ENCODE assay signal across 1 cellular context in the genomic region with DNA sequence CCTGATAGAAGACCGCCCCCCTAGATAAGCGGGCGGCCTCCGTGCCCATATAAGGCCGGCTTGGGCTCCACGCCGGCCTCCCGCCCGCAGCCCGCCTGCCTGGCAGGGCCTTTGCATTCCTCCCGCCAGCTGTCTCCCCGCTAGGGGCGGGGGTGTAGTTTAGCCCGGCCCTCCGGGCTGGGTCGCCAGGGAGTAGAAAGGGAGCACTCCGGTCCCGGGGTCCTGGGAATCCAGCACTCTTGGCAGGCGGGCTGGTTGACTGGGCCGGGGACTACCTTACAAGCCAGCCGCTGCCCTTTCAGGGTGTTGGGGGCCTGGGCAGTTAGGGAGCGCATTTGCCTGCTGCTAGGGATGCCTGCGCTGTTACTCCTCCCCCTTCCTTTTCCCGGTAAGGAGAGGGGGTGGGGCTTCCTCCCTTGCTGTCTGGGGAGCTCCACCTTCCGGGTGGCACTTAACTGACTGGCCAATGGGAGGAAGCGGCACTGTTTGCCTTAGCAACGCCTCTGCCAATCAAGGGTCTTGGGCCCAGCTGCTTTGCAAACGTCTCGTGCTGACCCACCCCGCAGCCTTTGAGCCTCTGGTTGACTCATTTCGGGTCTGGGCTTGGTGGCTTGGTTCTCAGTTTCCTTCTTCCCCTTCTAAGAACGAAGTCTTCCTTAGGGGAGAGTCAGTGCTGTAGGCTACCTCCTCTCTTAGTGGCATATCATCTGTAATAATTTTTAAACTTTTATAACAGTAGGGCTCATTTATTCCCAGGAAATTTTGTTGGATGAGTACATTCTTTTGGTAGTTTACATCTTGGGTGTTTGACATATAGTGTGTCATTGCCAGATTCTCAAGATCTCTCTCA.
TF ChIP-seq lines count a peak whose summit lies in the region.

No MANE protein-coding gene starts in this region.

TF ChIP-seq in endothelial cell of umbilical vein, 7 proteins besides CTCF, POLR2A, EP300 and RAD21 (continued from another document):
- TF ChIP-seq, protein P1, sequence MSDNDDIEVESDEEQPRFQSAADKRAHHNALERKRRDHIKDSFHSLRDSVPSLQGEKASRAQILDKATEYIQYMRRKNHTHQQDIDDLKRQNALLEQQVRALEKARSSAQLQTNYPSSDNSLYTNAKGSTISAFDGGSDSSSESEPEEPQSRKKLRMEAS (IDR thresholded peaks at IDR 0.05; ENCODE audit: insufficient read depth, insufficient read length) = no peak
- no peak for TF ChIP-seq EZH2 (IDR thresholded peaks at IDR 0.05; ENCODE audit: borderline replicate concordance, low read depth, low read length, severe bottlenecking)
- peak; percentile 60 for TF ChIP-seq FOS (IDR thresholded peaks at IDR 0.05; ENCODE audit: borderline replicate concordance, insufficient read depth, low read length)
